ENCODE assay signal across 35 cellular contexts in genomic region chr10:28737096-28737495, GRCh38.
"Had no signal": no experiment of that assay in that cellular context is flagged by ENCODE, and none has a peak within 500 bp of the region (broad histone marks: within the 10 kb centered on the region; RNA-seq: fewer than 3 reads in every experiment).

No MANE protein-coding gene starts in this region.

- ATAC-seq: activated CD8-positive, alpha-beta memory T cell treated with anti-CD3 and anti-CD28 coated beads, Interleukin-2, amount 10 ng/mL, durations not matched to agents 7 days and 5 days; PC-3 had no signal

- H3K4me3 ChIP-seq: Peyer's patch had no signal

- H3K4me1 ChIP-seq: Peyer's patch had no signal

- H3K27ac ChIP-seq: brain microvascular endothelial cell, KMS-11, Peyer's patch, VCaP had no signal

- H3K36me3 ChIP-seq: brain microvascular endothelial cell, Peyer's patch had no signal

- H3K27me3 ChIP-seq: Peyer's patch had no signal

- DNase-seq: activated B cell treated with CpG ODN at 0.5 μM for 24 hours; activated CD4-positive, alpha-beta memory T cell treated with anti-CD3 and anti-CD28 coated beads, Interleukin-2, amount 10 ng/mL, durations not matched to agents 7 days and 5 days; activated CD4-positive, alpha-beta T cell treated with anti-CD3 and anti-CD28 coated beads for 4 hours; activated CD4-positive, CD25-positive, alpha-beta regulatory T cell treated with anti-CD3 and anti-CD28 coated beads, Interleukin-2, amount 50 U/mL, for 72 hours; activated CD8-positive, alpha-beta memory T cell treated with anti-CD3 and anti-CD28 coated beads for 24 hours; activated CD8-positive, alpha-beta memory T cell treated with anti-CD3 and anti-CD28 coated beads, Interleukin-2, amount 10 ng/mL, durations not matched to agents 7 days and 5 days; activated CD8-positive, alpha-beta memory T cell treated with anti-CD3 and anti-CD28 coated beads, Interleukin-2, amount 50 U/mL, for 48 hours; activated effector memory CD4-positive, alpha-beta T cell treated with anti-CD3 and anti-CD28 coated beads, Interleukin-2, amount 50 U/mL, for 16 hours; activated naive CD4-positive, alpha-beta T cell; activated naive CD4-positive, alpha-beta T cell treated with anti-CD3 and anti-CD28 coated beads, Interleukin-2, amount 50 U/mL, for 16 hours; activated naive CD8-positive, alpha-beta T cell treated with anti-CD3 and anti-CD28 coated beads for 36 hours; activated T-cell treated with anti-CD3 and anti-CD28 coated beads, Interleukin-2, amount 50 U/mL, for 48 hours; amniotic stem cell; aorta; brain microvascular endothelial cell; MM.1S; MV-4-11; NCI-H1092; NCI-H1436 treated with DMSO at 0.1 percent for 48 hours; NCI-H1694 treated with DMSO at 0.1 percent for 48 hours; NCI-H2029; NCI-H510A; NCI-H526; NCI-H748 treated with DMSO at 0.1 percent for 48 hours; NK-92 treated with Interleukin-12 subunit alpha and Interleukin-12 subunit beta, amount 100 ng/mL, for 24 hours; PC-3; Peyer's patch; RPMI8226; SIG-M5; SW 1271; T-helper 1 cell; T-helper 2 cell; T-helper 9 cell had no signal
